14 cellular contexts compared by ENCODE assay signal in the genomic region with DNA sequence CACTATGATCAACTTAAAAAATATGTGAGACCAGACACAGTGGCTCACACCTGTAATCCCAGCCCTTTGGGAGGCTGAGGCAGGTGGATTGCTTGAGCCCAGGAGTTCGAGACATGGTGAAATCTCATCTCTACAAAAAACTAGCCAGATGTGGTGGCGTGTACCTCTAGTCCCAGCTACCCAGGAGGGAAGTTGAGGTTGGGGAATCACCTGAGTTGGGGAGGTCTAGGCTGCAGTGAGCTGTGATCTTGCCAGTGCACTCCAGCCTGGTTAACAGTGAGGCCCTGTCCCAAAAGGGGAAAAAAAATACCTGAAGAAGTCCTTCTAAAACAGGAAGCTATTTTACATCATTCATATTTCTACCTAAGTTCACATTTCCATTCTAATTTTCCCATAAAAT.
A peak's percentile ranks its signal among the peaks of the same experiment; 100 is the strongest.
DNase-seq lines count a peak whose midpoint lies in the region; ATAC-seq and TF ChIP-seq lines count a peak whose summit lies in the region.
"Had no signal": no experiment of that assay in that cellular context is flagged by ENCODE, and none has a peak within 500 bp of the region (broad histone marks: within the 10 kb centered on the region; RNA-seq: fewer than 3 reads in every experiment).

No MANE protein-coding gene starts in this region.

- peak overlapping the region; percentile 89 for H3K27ac ChIP-seq in Karpas-422 (ENCODE audit: low read length)
- H3K27ac ChIP-seq in PC-3 (ENCODE audit: low read length) = no peak overlapping the region

- POLR2A ChIA-PET in PC-3 (lab: Charles Lee; ENCODE audit: unreplicated experiment) = no interaction called here

- TF ChIP-seq POLR2A in GM18505 (IDR thresholded peaks at IDR 0.05; ENCODE audit: borderline replicate concordance, extremely low read depth, insufficient read depth, insufficient read length) = no peak

- H4K20me1 ChIP-seq in Karpas-422 (ENCODE audit: insufficient read depth, low read depth, low read length) (no peaks in the 10 kb centered on the region), PC-3 (ENCODE audit: low read length) (no peaks in the 10 kb centered on the region)

- no peak for TF ChIP-seq CTCF in PC-3 (conservative IDR thresholded peaks at IDR 0.05; ENCODE audit: low read depth, low read length)

- H3K27me3 ChIP-seq in Karpas-422 (ENCODE audit: low read length) = no peaks in the 10 kb centered on the region
- no peaks in the 10 kb centered on the region for H3K27me3 ChIP-seq in PC-3 (ENCODE audit: low read length)
- H3K27me3 ChIP-seq: MG63 had no signal

- DNase-seq in Karpas-422 (no peak), putamen (ENCODE audit: low spot score) (no peak), NCI-H1694 treated with DMSO at 0.1 percent for 48 hours (lab: John Stamatoyannopoulos, UW) (no peak), germinal center (ENCODE audit: low spot score) (no peak), PC-3 (no peak)
- DNase-seq: activated T-cell treated with anti-CD3 and anti-CD28 coated beads, Interleukin-2, amount 50 U/mL, for 24 hours; MG63; NCI-H524; nucleus accumbens; SHP77; stimulated activated CD4-positive, alpha-beta T cell treated with anti-CD3 and anti-CD28 coated beads, Interleukin-12 subunit alpha, Interleukin-12 subunit beta, amount 100 ng/mL, for 4 hours had no signal

- no peaks in the 10 kb centered on the region for H3K9me3 ChIP-seq in Karpas-422 (ENCODE audit: low read length)
- H3K9me3 ChIP-seq in PC-3 (ENCODE audit: low read length) = no peaks in the 10 kb centered on the region
- H3K9me3 ChIP-seq: MG63 had no signal

- H3K79me2 ChIP-seq in Karpas-422 (ENCODE audit: low read length) (no peaks in the 10 kb centered on the region; the same call in 1 of the 2 replicates), PC-3 (ENCODE audit: low read length) (no peaks in the 10 kb centered on the region)

- peak; percentile 54 for ATAC-seq in GM18505 (IDR thresholded peaks at IDR 0.05; ENCODE audit: unreplicated experiment)
- peak; percentile 49 for ATAC-seq in GM19452 (IDR thresholded peaks at IDR 0.05; ENCODE audit: unreplicated experiment)
- ATAC-seq in HG02870 (IDR thresholded peaks at IDR 0.05; ENCODE audit: unreplicated experiment) = peak; percentile 60
- no peak for ATAC-seq in PC-3

- H3K9me2 ChIP-seq in Karpas-422 (replicated peaks; ENCODE audit: insufficient read depth, low read length) (no peaks in the 10 kb centered on the region), PC-3 (replicated peaks; ENCODE audit: low read length) (no peaks in the 10 kb centered on the region)

- no peak overlapping the region for H2AFZ ChIP-seq in Karpas-422 (ENCODE audit: low read length)
- no peak overlapping the region for H2AFZ ChIP-seq in PC-3 (ENCODE audit: low read length)

- peak overlapping the region; percentile 59 for H3K4me2 ChIP-seq in Karpas-422 (ENCODE audit: low read depth, low read length, poor library complexity, severe bottlenecking)
- H3K4me2 ChIP-seq in PC-3 (ENCODE audit: low read length) = no peak overlapping the region

- intact Hi-C loops in PC-3 (cut with micrococcal nuclease) = no loop called here

- CTCF ChIA-PET in PC-3 (lab: Charles Lee) = no interaction called here

- H3K4me1 ChIP-seq in Karpas-422 (ENCODE audit: low read length) (peaks cover 54% of the 10 kb centered on the region), PC-3 (ENCODE audit: insufficient read depth, low read length) (no peaks in the 10 kb centered on the region)

- H3K9ac ChIP-seq in Karpas-422 (ENCODE audit: low read length) (peak overlapping the region; percentile 26; the same call in 1 of the 2 replicates), PC-3 (ENCODE audit: low read length) (no peak overlapping the region)

- H3K36me3 ChIP-seq in Karpas-422 (ENCODE audit: insufficient read depth, low read length) (peaks cover 74% of the 10 kb centered on the region), PC-3 (ENCODE audit: low read depth, low read length) (no peaks in the 10 kb centered on the region)
- H3K36me3 ChIP-seq: MG63 had no signal

- H3K4me3 ChIP-seq in Karpas-422 (ENCODE audit: low read length) (no peak overlapping the region), PC-3 (ENCODE audit: low read length) (no peak overlapping the region)
- H3K4me3 ChIP-seq: MG63 had no signal

- no TSS peak for BruUV-seq in PC-3 (replicated peaks; lab: Mats Ljungman, UMichigan)

- no peaks in the 10 kb centered on the region for H3F3A ChIP-seq in PC-3 (ENCODE audit: low read length, unreplicated experiment)
